8 cellular contexts compared by ENCODE assay signal in genomic region chr4:101791189-101791572, GRCh38. TPM values are rescaled to one million over a fixed set of nuclear protein-coding genes. Genes with fewer than 3 reads are reported as not detected.
DNase-seq lines count a peak whose midpoint lies in the region; ATAC-seq and TF ChIP-seq lines count a peak whose summit lies in the region.

No MANE protein-coding gene starts in this region.

- H3K36me3 ChIP-seq in adrenal gland (replicated peaks in 1 of 2) (no peaks in the 10 kb centered on the region), lower lobe of right lung (no peaks in the 10 kb centered on the region)

- TF ChIP-seq CTCF in adrenal gland (IDR thresholded peaks at IDR 0.05) (no peak), lower lobe of right lung (IDR thresholded peaks at IDR 0.05) (no peak)

- intact Hi-C loops in adrenal gland (cut with DNase I) (no loop called here), lower lobe of right lung (cut with DNase I) (no loop called here)

- H3K4me1 ChIP-seq in adrenal gland (replicated peaks in 1 of 2), result no peaks in the 10 kb centered on the region
- H3K4me1 ChIP-seq in lower lobe of right lung, result peaks cover 6% of the 10 kb centered on the region

- DNase-seq in activated CD8-positive, alpha-beta memory T cell treated with anti-CD3 and anti-CD28 coated beads for 24 hours, result peak; percentile 55
- DNase-seq in activated CD8-positive, alpha-beta memory T cell treated with anti-CD3 and anti-CD28 coated beads, Interleukin-2, amount 50 U/mL, for 4 hours, result no peak
- DNase-seq in adrenal gland (peak in 1 of 7 donors; percentile 14), lower lobe of right lung (no peak), ureter (ENCODE audit: low spot score) (peak; percentile 47), OCI-M2 (lab: John Stamatoyannopoulos, UW; ENCODE audit: unreplicated experiment) (no peak)

- no peaks in the 10 kb centered on the region for H3K9me3 ChIP-seq in adrenal gland (replicated peaks in 1 of 3)
- H3K9me3 ChIP-seq in lower lobe of right lung, result no peaks in the 10 kb centered on the region

- H3K4me3 ChIP-seq in adrenal gland (peak overlapping the region in 3 of 4 donors; percentile 49 to 62 (median 54)), lower lobe of right lung (peak overlapping the region; percentile 59)

- ATAC-seq in HG03378 (IDR thresholded peaks at IDR 0.05; ENCODE audit: unreplicated experiment), result peak; percentile 19
- ATAC-seq in lower lobe of right lung, result peak; percentile 72 to 77
- ATAC-seq in GM19324 (IDR thresholded peaks at IDR 0.05; ENCODE audit: low FRiP score, unreplicated experiment), result no peak

- H3K27me3 ChIP-seq in adrenal gland (no peaks in the 10 kb centered on the region), lower lobe of right lung (ENCODE audit: low read depth) (no peaks in the 10 kb centered on the region)

- H3K27ac ChIP-seq in adrenal gland, result peak overlapping the region in 4 of 5 donors; percentile 22 to 84 (median 77)
- H3K27ac ChIP-seq in lower lobe of right lung, result peak overlapping the region; percentile 83

- no peak for TF ChIP-seq POLR2A in adrenal gland (IDR thresholded peaks at IDR 0.05)

- 28 to 58% (median 40%) methylated on average over 11 of the region's 11 CpGs for WGBS in adrenal gland, 4 donors

RNA-seq across cellular contexts. Expression of gene BANK1, which starts 0.7 kb away (rescaled TPM):
- total RNA-seq in adrenal gland (10 to 100 TPM in 1 of 8 donors, 1 to 10 TPM in 7; 1.5 to 10.3 (median 5.9) TPM), lower lobe of right lung (12.2 TPM), ureter (14.1 TPM)
- 1 to 10 TPM; 2.7 to 6.0 (median 4.0) TPM for polyA plus RNA-seq in adrenal gland

Comparison
In these comparisons a context has a peak if more than half of its experiments do, and no peak if none do; other contexts are left out.
1. DNase-seq: peak in activated CD8-positive, alpha-beta memory T cell treated with anti-CD3 and anti-CD28 coated beads for 24 hours (single experiment) and ureter (single experiment); none in activated CD8-positive, alpha-beta memory T cell treated with anti-CD3 and anti-CD28 coated beads, Interleukin-2, amount 50 U/mL, for 4 hours (single experiment), lower lobe of right lung (single experiment) and OCI-M2 (single experiment).